In genomic region chr19:53102186-53102585, GRCh38 we compare ENCODE assay signal across 8 cellular contexts. TPM values are rescaled to one million over a fixed set of nuclear protein-coding genes. Genes with fewer than 3 reads are reported as not detected.
DNase-seq lines count a peak whose midpoint lies in the region; ATAC-seq, FAIRE-seq and TF ChIP-seq lines count a peak whose summit lies in the region.

No MANE protein-coding gene starts in this region.

- DNase-seq in left ventricle myocardium inferior (no peak), cardiac septum (ENCODE audit: low spot score) (no peak), HepG2 (ENCODE audit: low spot score) (no peak), upper lobe of left lung (no peak), H4 (ENCODE audit: low spot score) (no peak), NCI-H2029 treated with DMSO at 0.1 percent for 48 hours (lab: John Stamatoyannopoulos, UW) (no peak)
- DNase-seq in activated naive CD8-positive, alpha-beta T cell treated with anti-CD3 and anti-CD28 coated beads for 36 hours = no peak

- H3K9ac ChIP-seq in HepG2 (ENCODE audit: insufficient read depth, low read depth, low read length) = peak overlapping the region; percentile 77; the same call in 1 of the 2 replicates

- WGBS in HepG2 (ENCODE audit: low lambda C conversion rate) = 38% methylated on average over 10 of the region's 10 CpGs
- WGBS in upper lobe of left lung, 2 donors = 51 to 54% methylated on average over 10 of the region's 10 CpGs

- H3K36me3 Mint-ChIP-seq in activated naive CD8-positive, alpha-beta T cell treated with anti-CD3 and anti-CD28 coated beads for 36 hours = peaks cover 49% of the 10 kb centered on the region

- TF ChIP-seq EP300 in HepG2 (IDR thresholded peaks at IDR 0.05; ENCODE audit: low read depth in 2 of 2, low read length in 2 of 2) (no peak), HepG2 (CRISPR knock-in tag; IDR thresholded peaks at IDR 0.05; ENCODE audit: borderline replicate concordance) (no peak), upper lobe of left lung (IDR thresholded peaks at IDR 0.05) (no peak)

- no peak for TF ChIP-seq CTCF in left ventricle myocardium inferior (IDR thresholded peaks at IDR 0.05; ENCODE audit: borderline replicate concordance)
- no peak for TF ChIP-seq CTCF in HepG2 (CRISPR knock-in tag; IDR thresholded peaks at IDR 0.05)
- no peak for TF ChIP-seq CTCF in upper lobe of left lung (IDR thresholded peaks at IDR 0.05)

- H3K4me2 ChIP-seq in HepG2 (ENCODE audit: low read depth, low read length) = peak overlapping the region; percentile 73

- H3K36me3 ChIP-seq in left ventricle myocardium inferior = peaks cover 15% of the 10 kb centered on the region
- H3K36me3 ChIP-seq in HepG2 (replicated peaks in 1 of 2; ENCODE audit: control insufficient read depth in 1 of 2, insufficient read depth in 2 of 2, low read length in 2 of 2) = 0 out of 5 replicates have a peak, but pooled peaks cover 0 to 6% of the 10 kb centered on the region in 2 experiments
- H3K36me3 ChIP-seq in upper lobe of left lung = peaks cover 0 to 22% (median 7%) of the 10 kb centered on the region in 4 donors

- CTCF ChIA-PET in HepG2 (lab: Yijun Ruan, JAX; ENCODE audit: low intra/inter-chr PET ratio, low total read pairs) = no interaction called here

- H3K4me1 ChIP-seq in left ventricle myocardium inferior = peaks cover 58% of the 10 kb centered on the region
- H3K4me1 ChIP-seq in HepG2 (ENCODE audit: insufficient read depth, low read length) = peaks cover 19% of the 10 kb centered on the region
- peaks cover 12 to 27% (median 17%) of the 10 kb centered on the region in 4 donors for H3K4me1 ChIP-seq in upper lobe of left lung

- H3K27me3 Mint-ChIP-seq in activated naive CD8-positive, alpha-beta T cell treated with anti-CD3 and anti-CD28 coated beads for 36 hours = no peaks in the 10 kb centered on the region

- intact Hi-C loops in left ventricle myocardium inferior (cut with micrococcal nuclease) = no loop called here
- intact Hi-C loops in cardiac septum (cut with DNase I) = loop anchor here (2.0 to 5.0 kb wide), 3 partner anchors 23 to 55 kb away; partner anchors contain the start of genes ZNF347 and ZNF415
- intact Hi-C loops in HepG2 (cut with micrococcal nuclease; ENCODE audit: unreplicated experiment) = no loop called here

- no peak for TF ChIP-seq POLR2A in HepG2 (IDR thresholded peaks at IDR 0.05; ENCODE audit: insufficient read depth in 1 of 2, low read depth in 2 of 2, low read length in 2 of 2)
- no peak for TF ChIP-seq POLR2A in upper lobe of left lung (IDR thresholded peaks at IDR 0.05)

- H3K27me3 ChIP-seq in left ventricle myocardium inferior (ENCODE audit: low read depth) (no peaks in the 10 kb centered on the region), HepG2 (ENCODE audit: control insufficient read depth in 1 of 2, insufficient read depth in 2 of 2, low read length in 2 of 2) (no peaks in the 10 kb centered on the region), upper lobe of left lung (no peaks in the 10 kb centered on the region)

- peak overlapping the region; percentile 85 for H3K27ac Mint-ChIP-seq in activated naive CD8-positive, alpha-beta T cell treated with anti-CD3 and anti-CD28 coated beads for 36 hours

- POLR2A ChIA-PET in HepG2 (lab: Yijun Ruan, JAX) = no interaction called here

- peaks cover 21% of the 10 kb centered on the region for H3K9me3 Mint-ChIP-seq in activated naive CD8-positive, alpha-beta T cell treated with anti-CD3 and anti-CD28 coated beads for 36 hours

- no peaks in the 10 kb centered on the region for H3K9me3 ChIP-seq in left ventricle myocardium inferior (replicated peaks)
- H3K9me3 ChIP-seq in HepG2 (ENCODE audit: low read length) = peaks cover 16% of the 10 kb centered on the region; the same call in 1 of the 2 replicates
- H3K9me3 ChIP-seq in upper lobe of left lung = no peaks in the 10 kb centered on the region

- peak overlapping the region; percentile 91 for H3K4me3 Mint-ChIP-seq in activated naive CD8-positive, alpha-beta T cell treated with anti-CD3 and anti-CD28 coated beads for 36 hours

- peak overlapping the region; percentile 97 for H3K27ac ChIP-seq in left ventricle myocardium inferior (replicated peaks)
- H3K27ac ChIP-seq in HepG2 (ENCODE audit: extremely low read length, insufficient read depth, low read length) = peak overlapping the region; percentile 56
- H3K27ac ChIP-seq in upper lobe of left lung = peak overlapping the region; percentile 91 to 94 (median 92)

- H3K4me1 Mint-ChIP-seq in activated naive CD8-positive, alpha-beta T cell treated with anti-CD3 and anti-CD28 coated beads for 36 hours = peaks cover 36% of the 10 kb centered on the region

- ATAC-seq in HepG2 = no peak
- ATAC-seq in upper lobe of left lung (ENCODE audit: low FRiP score in 2 of 2) = no peak
- ATAC-seq in HG03342 (IDR thresholded peaks at IDR 0.05; ENCODE audit: unreplicated experiment) = no peak

- no peak overlapping the region for H2AFZ ChIP-seq in HepG2 (ENCODE audit: low read length)

- FAIRE-seq in HepG2 (lab: Jason Lieb, UNC) = no peak

- in situ Hi-C loops in HepG2 (cut with HindIII; ENCODE audit: extremely low pct_ligation_motif_present, low pct_unique_long_range_greater_than_20kb) = no loop called here

- TSS peak; percentile 60 for BruUV-seq in HepG2 (replicated peaks; lab: Mats Ljungman, UMichigan)

- TF ChIP-seq RAD21 in HepG2 (CRISPR knock-in tag; IDR thresholded peaks at IDR 0.05) = no peak

- H3K4me3 ChIP-seq in left ventricle myocardium inferior (peak overlapping the region; percentile 93), HepG2 (replicated peaks in 1 of 3; ENCODE audit: insufficient read depth in 1 of 3, low read depth in 2 of 3, low read length in 3 of 3) (peak overlapping the region; percentile 59 to 87 (median 79)), upper lobe of left lung (peak overlapping the region; percentile 58 to 92 (median 84))

- H3K79me2 ChIP-seq in HepG2 (ENCODE audit: insufficient read depth, low read length) = peaks cover 24% of the 10 kb centered on the region

- H4K20me1 ChIP-seq in HepG2 (ENCODE audit: insufficient read depth, low read length) = no peaks in the 10 kb centered on the region

RNA-seq across cellular contexts. Expression of gene ZNF160, which starts 1.0 kb away (rescaled TPM):
- total RNA-seq in left ventricle myocardium inferior (16.8 TPM), cardiac septum (16.8 TPM), HepG2 (2016; rRNA removed; fragmentation: Illumina TruSeq; extraction: Trizol) (12.1 and 14.5 TPM in 2 replicates), upper lobe of left lung (100 to 1,000 TPM in 1 of 6 donors, 10 to 100 TPM in 5; 25.0 to 150 (median 48.5) TPM)
- total RNA-seq in activated naive CD8-positive, alpha-beta T cell treated with anti-CD3 and anti-CD28 coated beads for 36 hours = 10 to 100 TPM; 22.6 to 27.4 TPM
- 1.8 and 1.9 TPM in 2 replicates for total RNA-seq in HepG2 (2016; cell fraction: cytosol; rRNA removed; fragmentation: Illumina TruSeq; extraction: Trizol; ENCODE audit: low read depth)
- total RNA-seq in HepG2 (2016; cell fraction: insoluble cytoplasmic fraction; rRNA removed; fragmentation: Illumina TruSeq; extraction: Trizol) = 13.3 and 13.9 TPM in 2 replicates
- 4.6 and 4.7 TPM in 2 replicates for total RNA-seq in HepG2 (2016; cell fraction: membrane; rRNA removed; fragmentation: Illumina TruSeq; extraction: Trizol)
- 12.9 and 16.9 TPM in 2 replicates for total RNA-seq in HepG2 (2016; cell fraction: nucleus; rRNA removed; fragmentation: Illumina TruSeq; extraction: Trizol)
- polyA plus RNA-seq in HepG2 (2011; rRNA removed) = 8.1 and 8.4 TPM in 2 replicates
- polyA plus RNA-seq in HepG2 (2011; cell fraction: cytosol; rRNA removed) = 4.1 and 5.1 TPM in 2 replicates
- polyA plus RNA-seq in HepG2 (2011; cell fraction: nucleus; rRNA removed) = 26.0 and 27.3 TPM in 2 replicates
- 8.0 and 9.4 TPM in 2 replicates for polyA plus RNA-seq in HepG2 (2012)
- 0.28 and 0.32 TPM in 2 replicates for polyA plus RNA-seq in HepG2 (2016; cell fraction: cytosol; fragmentation: Illumina TruSeq; extraction: Trizol; ENCODE audit: low read depth)
- polyA plus RNA-seq in HepG2 (2016; cell fraction: insoluble cytoplasmic fraction; fragmentation: Illumina TruSeq; extraction: Trizol; ENCODE audit: low read depth) = 6.5 TPM in 2 replicates
- 0.78 and 1.0 TPM in 2 replicates for polyA plus RNA-seq in HepG2 (2016; cell fraction: membrane; fragmentation: Illumina TruSeq; extraction: Trizol; ENCODE audit: low read depth)
- polyA plus RNA-seq in HepG2 (2016; cell fraction: nucleus; fragmentation: Illumina TruSeq; extraction: Trizol; ENCODE audit: insufficient read depth, low read depth) = 19.2 and 24.1 TPM in 2 replicates
- 11.3 and 19.4 TPM in 2 replicates for polyA minus RNA-seq in HepG2 (2011; rRNA and poly(A)+ RNA removed; ENCODE audit: low replicate concordance)
- 7.6 and 9.4 TPM in 2 replicates for polyA minus RNA-seq in HepG2 (2011; cell fraction: cytosol; rRNA and poly(A)+ RNA removed)
- 30.6 and 42.0 TPM in 2 replicates for polyA minus RNA-seq in HepG2 (2011; cell fraction: nucleus; rRNA and poly(A)+ RNA removed)
- 12.0 and 18.2 TPM in 2 replicates for total RNA-seq in H4 (2014; rRNA removed; shearing (Covaris generic))

RNA-seq across cellular contexts. Expression of gene ZNF415, which starts 30.5 kb away (rescaled TPM):
- 21.0 TPM for total RNA-seq in left ventricle myocardium inferior
- total RNA-seq in cardiac septum = 20.9 TPM
- 1 to 10 TPM; 1.5 to 1.8 TPM for total RNA-seq in activated naive CD8-positive, alpha-beta T cell treated with anti-CD3 and anti-CD28 coated beads for 36 hours
- 0.15 and 0.29 TPM in 2 replicates for total RNA-seq in HepG2 (2016; rRNA removed; fragmentation: Illumina TruSeq; extraction: Trizol)
- not detected in 2 replicates for total RNA-seq in HepG2 (2016; cell fraction: cytosol; rRNA removed; fragmentation: Illumina TruSeq; extraction: Trizol; ENCODE audit: low read depth)
- total RNA-seq in HepG2 (2016; cell fraction: insoluble cytoplasmic fraction; rRNA removed; fragmentation: Illumina TruSeq; extraction: Trizol) = 0.24 and 0.58 TPM in 2 replicates
- 0.19 and 0.24 TPM in 2 replicates for total RNA-seq in HepG2 (2016; cell fraction: membrane; rRNA removed; fragmentation: Illumina TruSeq; extraction: Trizol)
- total RNA-seq in HepG2 (2016; cell fraction: nucleus; rRNA removed; fragmentation: Illumina TruSeq; extraction: Trizol) = 0.56 TPM in 1 of 2 replicates, not detected in the other
- polyA plus RNA-seq in HepG2 (2011; rRNA removed) = 0.17 and 0.38 TPM in 2 replicates
- 0.07 and 0.13 TPM in 2 replicates for polyA plus RNA-seq in HepG2 (2011; cell fraction: cytosol; rRNA removed)
- 0.18 and 0.23 TPM in 2 replicates for polyA plus RNA-seq in HepG2 (2011; cell fraction: nucleus; rRNA removed)
- polyA plus RNA-seq in HepG2 (2012) = 0.37 and 0.46 TPM in 2 replicates
- polyA plus RNA-seq in HepG2 (2016; cell fraction: cytosol; fragmentation: Illumina TruSeq; extraction: Trizol; ENCODE audit: low read depth) = 0.14 TPM in 1 of 2 replicates, not detected in the other
- polyA plus RNA-seq in HepG2 (2016; cell fraction: insoluble cytoplasmic fraction; fragmentation: Illumina TruSeq; extraction: Trizol; ENCODE audit: low read depth) = 0.38 and 0.69 TPM in 2 replicates
- 0.07 and 0.23 TPM in 2 replicates for polyA plus RNA-seq in HepG2 (2016; cell fraction: membrane; fragmentation: Illumina TruSeq; extraction: Trizol; ENCODE audit: low read depth)
- 0.48 and 1.3 TPM in 2 replicates for polyA plus RNA-seq in HepG2 (2016; cell fraction: nucleus; fragmentation: Illumina TruSeq; extraction: Trizol; ENCODE audit: insufficient read depth, low read depth)
- not detected in 2 replicates for polyA minus RNA-seq in HepG2 (2011; rRNA and poly(A)+ RNA removed; ENCODE audit: low replicate concordance)
- 0.26 and 0.89 TPM in 2 replicates for polyA minus RNA-seq in HepG2 (2011; cell fraction: cytosol; rRNA and poly(A)+ RNA removed)
- polyA minus RNA-seq in HepG2 (2011; cell fraction: nucleus; rRNA and poly(A)+ RNA removed) = 0.64 TPM in 1 of 2 replicates, not detected in the other
- 1 to 10 TPM; 2.4 to 7.9 (median 4.3) TPM for total RNA-seq in upper lobe of left lung
- total RNA-seq in H4 (2014; rRNA removed; shearing (Covaris generic)) = 0.12 TPM in 1 of 2 replicates, not detected in the other

RNA-seq across cellular contexts. Expression of gene ZNF347, which starts 56.7 kb away (rescaled TPM):
- total RNA-seq in left ventricle myocardium inferior (7.3 TPM), cardiac septum (7.7 TPM), HepG2 (2016; rRNA removed; fragmentation: Illumina TruSeq; extraction: Trizol) (5.3 and 6.2 TPM in 2 replicates), upper lobe of left lung (10 to 100 TPM in 4 of 6 donors, 1 to 10 TPM in 2; 5.3 to 21.0 (median 10.3) TPM)
- 1 to 10 TPM; 7.0 to 8.6 TPM for total RNA-seq in activated naive CD8-positive, alpha-beta T cell treated with anti-CD3 and anti-CD28 coated beads for 36 hours
- 0.91 and 1.1 TPM in 2 replicates for total RNA-seq in HepG2 (2016; cell fraction: cytosol; rRNA removed; fragmentation: Illumina TruSeq; extraction: Trizol; ENCODE audit: low read depth)
- total RNA-seq in HepG2 (2016; cell fraction: insoluble cytoplasmic fraction; rRNA removed; fragmentation: Illumina TruSeq; extraction: Trizol) = 4.0 and 5.0 TPM in 2 replicates
- 1.2 and 1.6 TPM in 2 replicates for total RNA-seq in HepG2 (2016; cell fraction: membrane; rRNA removed; fragmentation: Illumina TruSeq; extraction: Trizol)
- total RNA-seq in HepG2 (2016; cell fraction: nucleus; rRNA removed; fragmentation: Illumina TruSeq; extraction: Trizol) = 4.6 and 4.9 TPM in 2 replicates
- 1.1 TPM in 2 replicates for polyA plus RNA-seq in HepG2 (2011; rRNA removed)
- 0.36 and 0.78 TPM in 2 replicates for polyA plus RNA-seq in HepG2 (2011; cell fraction: cytosol; rRNA removed)
- polyA plus RNA-seq in HepG2 (2011; cell fraction: nucleus; rRNA removed) = 0.63 and 1.4 TPM in 2 replicates
- 1.3 and 1.9 TPM in 2 replicates for polyA plus RNA-seq in HepG2 (2012)
- 0.23 and 0.25 TPM in 2 replicates for polyA plus RNA-seq in HepG2 (2016; cell fraction: cytosol; fragmentation: Illumina TruSeq; extraction: Trizol; ENCODE audit: low read depth)
- 2.3 and 2.6 TPM in 2 replicates for polyA plus RNA-seq in HepG2 (2016; cell fraction: insoluble cytoplasmic fraction; fragmentation: Illumina TruSeq; extraction: Trizol; ENCODE audit: low read depth)
- 0.31 and 0.59 TPM in 2 replicates for polyA plus RNA-seq in HepG2 (2016; cell fraction: membrane; fragmentation: Illumina TruSeq; extraction: Trizol; ENCODE audit: low read depth)
- 4.6 and 5.5 TPM in 2 replicates for polyA plus RNA-seq in HepG2 (2016; cell fraction: nucleus; fragmentation: Illumina TruSeq; extraction: Trizol; ENCODE audit: insufficient read depth, low read depth)
- polyA minus RNA-seq in HepG2 (2011; rRNA and poly(A)+ RNA removed; ENCODE audit: low replicate concordance) = 1.1 TPM in 1 of 2 replicates, not detected in the other
- 0.70 and 1.1 TPM in 2 replicates for polyA minus RNA-seq in HepG2 (2011; cell fraction: cytosol; rRNA and poly(A)+ RNA removed)
- polyA minus RNA-seq in HepG2 (2011; cell fraction: nucleus; rRNA and poly(A)+ RNA removed) = 4.5 and 9.7 TPM in 2 replicates
- 6.5 and 13.5 TPM in 2 replicates for total RNA-seq in H4 (2014; rRNA removed; shearing (Covaris generic))

RNA-seq across cellular contexts. Expression of gene ERVV-2, which starts 57.6 kb away (rescaled TPM):
- total RNA-seq in left ventricle myocardium inferior (not detected), cardiac septum (not detected), HepG2 (2016; rRNA removed; fragmentation: Illumina TruSeq; extraction: Trizol) (not detected in 2 replicates), upper lobe of left lung (not detected)
- not detected for total RNA-seq in activated naive CD8-positive, alpha-beta T cell treated with anti-CD3 and anti-CD28 coated beads for 36 hours
- not detected in 2 replicates for total RNA-seq in HepG2 (2016; cell fraction: cytosol; rRNA removed; fragmentation: Illumina TruSeq; extraction: Trizol; ENCODE audit: low read depth)
- not detected in 2 replicates for total RNA-seq in HepG2 (2016; cell fraction: insoluble cytoplasmic fraction; rRNA removed; fragmentation: Illumina TruSeq; extraction: Trizol)
- total RNA-seq in HepG2 (2016; cell fraction: membrane; rRNA removed; fragmentation: Illumina TruSeq; extraction: Trizol) = not detected in 2 replicates
- total RNA-seq in HepG2 (2016; cell fraction: nucleus; rRNA removed; fragmentation: Illumina TruSeq; extraction: Trizol) = not detected in 2 replicates
- polyA plus RNA-seq in HepG2 (2011; rRNA removed) = 0.03 TPM in 1 of 2 replicates, not detected in the other
- polyA plus RNA-seq in HepG2 (2011; cell fraction: cytosol; rRNA removed) = 0.04 TPM in 1 of 2 replicates, not detected in the other
- not detected in 2 replicates for polyA plus RNA-seq in HepG2 (2011; cell fraction: nucleus; rRNA removed)
- not detected in 2 replicates for polyA plus RNA-seq in HepG2 (2012)
- not detected in 2 replicates for polyA plus RNA-seq in HepG2 (2016; cell fraction: cytosol; fragmentation: Illumina TruSeq; extraction: Trizol; ENCODE audit: low read depth)
- polyA plus RNA-seq in HepG2 (2016; cell fraction: insoluble cytoplasmic fraction; fragmentation: Illumina TruSeq; extraction: Trizol; ENCODE audit: low read depth) = not detected in 2 replicates
- polyA plus RNA-seq in HepG2 (2016; cell fraction: membrane; fragmentation: Illumina TruSeq; extraction: Trizol; ENCODE audit: low read depth) = not detected in 2 replicates
- not detected in 2 replicates for polyA plus RNA-seq in HepG2 (2016; cell fraction: nucleus; fragmentation: Illumina TruSeq; extraction: Trizol; ENCODE audit: insufficient read depth, low read depth)
- 0.09 TPM in 1 of 2 replicates, not detected in the other for polyA minus RNA-seq in HepG2 (2011; rRNA and poly(A)+ RNA removed; ENCODE audit: low replicate concordance)
- polyA minus RNA-seq in HepG2 (2011; cell fraction: cytosol; rRNA and poly(A)+ RNA removed) = not detected in 2 replicates
- not detected in 2 replicates for polyA minus RNA-seq in HepG2 (2011; cell fraction: nucleus; rRNA and poly(A)+ RNA removed)
- not detected in 2 replicates for total RNA-seq in H4 (2014; rRNA removed; shearing (Covaris generic))
